Comparison of ENCODE assay signal across 23 cellular contexts in genomic region chr4:95415346-95415771, GRCh38.
DNase-seq lines count a peak whose midpoint lies in the region; ATAC-seq, FAIRE-seq and TF ChIP-seq lines count a peak whose summit lies in the region.
"Had no signal": no experiment of that assay in that cellular context is flagged by ENCODE, and none has a peak within 500 bp of the region (broad histone marks: within the 10 kb centered on the region; RNA-seq: fewer than 3 reads in every experiment).

No MANE protein-coding gene starts in this region.

- H3K4me1 ChIP-seq in lung (ENCODE audit: control insufficient read depth in 2 of 2, insufficient read depth in 2 of 2, low read length in 2 of 2) (no peaks in the 10 kb centered on the region), aorta (ENCODE audit: control insufficient read depth in 1 of 2, insufficient read depth in 2 of 2, low read length in 2 of 2) (peaks cover 0 to 6% of the 10 kb centered on the region in 2 donors)
- H3K4me1 ChIP-seq: lower lobe of right lung, vagina had no signal

- TF ChIP-seq CTCF in dorsolateral prefrontal cortex (IDR thresholded peaks at IDR 0.05 in 54 of 56, conservative IDR thresholded peaks at IDR 0.05 in 2 of 56; ENCODE audit: low read depth in 1 of 56, partially characterized antibody in 56 of 56), result no peak
- TF ChIP-seq CTCF in lung (IDR thresholded peaks at IDR 0.05; ENCODE audit: control extremely low read depth, extremely low read depth), result no peak

- H3K9me3 ChIP-seq in lung (ENCODE audit: control insufficient read depth in 2 of 2, insufficient read depth in 1 of 2, low read length in 1 of 2), result no peaks in the 10 kb centered on the region
- no peaks in the 10 kb centered on the region for H3K9me3 ChIP-seq in aorta (ENCODE audit: control insufficient read depth, low read length)
- H3K9me3 ChIP-seq: lower lobe of right lung, vagina had no signal

- H3K36me3 ChIP-seq in lung (ENCODE audit: control insufficient read depth in 2 of 2, insufficient read depth in 2 of 2, low read length in 2 of 2) (no peaks in the 10 kb centered on the region), aorta (ENCODE audit: control insufficient read depth in 1 of 2, insufficient read depth in 2 of 2, low read length in 1 of 2) (no peaks in the 10 kb centered on the region)
- H3K36me3 ChIP-seq: lower lobe of right lung, vagina had no signal

- H3K27me3 ChIP-seq in dorsolateral prefrontal cortex, result no peaks in the 10 kb centered on the region
- no peaks in the 10 kb centered on the region for H3K27me3 ChIP-seq in lung (ENCODE audit: control insufficient read depth, insufficient read depth)
- H3K27me3 ChIP-seq in aorta (ENCODE audit: control insufficient read depth in 1 of 2, insufficient read depth in 2 of 2, low read length in 1 of 2), result no peaks in the 10 kb centered on the region
- H3K27me3 ChIP-seq: vagina had no signal

- DNase-seq in M059J (ENCODE audit: low read depth), result peak; percentile 44
- no peak for DNase-seq in dorsolateral prefrontal cortex
- DNase-seq in lung (ENCODE audit: low spot score), result no peak
- DNase-seq in aorta, result no peak
- DNase-seq in AML-193 (lab: John Stamatoyannopoulos, UW), result no peak
- no peak for DNase-seq in NCI-H146 treated with DMSO at 0.1 percent for 48 hours (lab: John Stamatoyannopoulos, UW; ENCODE audit: unreplicated experiment)
- DNase-seq: activated CD8-positive, alpha-beta memory T cell treated with anti-CD3 and anti-CD28 coated beads, Interleukin-2, amount 50 U/mL, for 48 hours; activated naive CD8-positive, alpha-beta T cell treated with anti-CD3 and anti-CD28 coated beads, Interleukin-2, amount 50 U/mL, for 24 hours; CD4-positive, alpha-beta memory T cell; central memory CD4-positive, alpha-beta T cell; GOT3; lower lobe of right lung; MM.1S; NCI-H1694; NCI-H82; OCI-M1 had no signal

- 38 to 57% methylated on average over 3 of the region's 3 CpGs for WGBS in lung, 2 donors
- 43% methylated on average over 3 of the region's 3 CpGs for WGBS in aorta, 2 donors

- intact Hi-C loops in dorsolateral prefrontal cortex (cut with DNase I), result loop anchor here in 1 of 2 donors (10.0 kb wide), 1 partner anchor 129 kb away; the partner anchor contains the start of gene UNC5C
- intact Hi-C loops in aorta (cut with DNase I), result no loop called here

- H3K4me3 ChIP-seq in dorsolateral prefrontal cortex (no peak overlapping the region), lung (no peak overlapping the region), aorta (ENCODE audit: low read length in 2 of 2) (no peak overlapping the region)
- H3K4me3 ChIP-seq: GM12878, lower lobe of right lung, vagina had no signal

- FAIRE-seq in A204.1 (lab: Jason Lieb, UNC), result peak; percentile 100
- FAIRE-seq: GM12878 had no signal

- H3K27ac ChIP-seq in dorsolateral prefrontal cortex, result peak overlapping the region in 33 of 59 donors; percentile 9 to 97 (median 92)
- H3K27ac ChIP-seq in lung (ENCODE audit: low read depth in 1 of 2, low read length in 1 of 2), result no peak overlapping the region
- no peak overlapping the region for H3K27ac ChIP-seq in aorta (ENCODE audit: low read depth in 1 of 2, low read length in 2 of 2)
- H3K27ac ChIP-seq: HL-60, lower lobe of right lung, vagina, VCaP had no signal

- ATAC-seq in lung (ENCODE audit: insufficient read depth, low FRiP score) (peak; percentile 11), GM18870 (IDR thresholded peaks at IDR 0.05; ENCODE audit: unreplicated experiment) (no peak), aorta (ENCODE audit: low FRiP score) (no peak)
- ATAC-seq: activated naive CD8-positive, alpha-beta T cell treated with anti-CD3 and anti-CD28 coated beads, Interleukin-2, amount 50 U/mL, for 24 hours; esophagus mucosa; GM12878; lower lobe of right lung had no signal

Comparison
In these comparisons a context has a peak if more than half of its experiments do, and no peak if none do; other contexts are left out.
1. H3K27ac ChIP-seq: peak in dorsolateral prefrontal cortex (33 of 59); none in lung (0 of 2) and aorta (0 of 2).